In genomic region chr19:45161715-45162463, GRCh38 we compare ENCODE assay signal across 1 cellular context.
TF ChIP-seq lines count a peak whose summit lies in the region.

No MANE protein-coding gene starts in this region.

TF ChIP-seq in H1, 55 proteins besides CTCF, POLR2A, EP300 and RAD21 (continued from another document):
- TF ChIP-seq MAX (IDR thresholded peaks at IDR 0.05): peak; percentile 40; the same call in 1 of the 2 replicates
- TF ChIP-seq ASH2L (IDR thresholded peaks at IDR 0.05; ENCODE audit: low read length): no peak
- no peak for TF ChIP-seq RNF2 (IDR thresholded peaks at IDR 0.05; ENCODE audit: borderline replicate concordance, low read depth, low read length, missing control alignments, poor library complexity, severe bottlenecking)
- no peak for TF ChIP-seq TBP (IDR thresholded peaks at IDR 0.05; ENCODE audit: low read depth, low read length)
TF ChIP-seq in H1: peak in this region for 2.
